ENCODE assay signal across 1 cellular context in genomic region chr15:82262422-82263026, GRCh38.
TF ChIP-seq lines count a peak whose summit lies in the region.

Gene EFL1, minus strand, starts transcription at chr15:82262734. Its CDS starts 956 bp downstream, at chr15:82261778.
Gene SAXO2, plus strand, starts transcription at chr15:82262818. Its CDS starts 62 bp downstream, at chr15:82262880.

TF ChIP-seq in HepG2, 621 proteins besides CTCF, POLR2A, EP300 and RAD21 (continued from another document and continues in another):
- TF ChIP-seq CCDC6 (CRISPR knock-in tag; IDR thresholded peaks at IDR 0.05) = no peak
- TF ChIP-seq GZF1 (CRISPR knock-in tag; IDR thresholded peaks at IDR 0.05) = no peak
- no peak for TF ChIP-seq ZNF382 (CRISPR knock-in tag; IDR thresholded peaks at IDR 0.05; ENCODE audit: borderline replicate concordance)
- TF ChIP-seq ZNF121 (CRISPR knock-in tag; IDR thresholded peaks at IDR 0.05) = no peak
- no peak for TF ChIP-seq ZNF691 (CRISPR knock-in tag; IDR thresholded peaks at IDR 0.05; ENCODE audit: borderline replicate concordance, low read depth)
- no peak for TF ChIP-seq ZNF672 (CRISPR knock-in tag; IDR thresholded peaks at IDR 0.05)
- TF ChIP-seq TFAP4 (IDR thresholded peaks at IDR 0.05; ENCODE audit: borderline replicate concordance, low read depth) = peak; percentile 21; the same call in 1 of the 2 replicates
- TF ChIP-seq NKX3-1 (CRISPR knock-in tag; IDR thresholded peaks at IDR 0.05) = no peak
- peak; percentile 83 for TF ChIP-seq HDAC1 (CRISPR knock-in tag; IDR thresholded peaks at IDR 0.05)
- TF ChIP-seq ZFP91 (CRISPR knock-in tag; IDR thresholded peaks at IDR 0.05; ENCODE audit: borderline replicate concordance) = peak; percentile 72; the same call in 1 of the 2 replicates
- TF ChIP-seq RBFOX2 (IDR thresholded peaks at IDR 0.05; ENCODE audit: low read depth, low read length) = peak; percentile 85
- TF ChIP-seq ZNF766 (CRISPR knock-in tag; IDR thresholded peaks at IDR 0.05; ENCODE audit: borderline replicate concordance) = no peak
- TF ChIP-seq ESRRA (CRISPR knock-in tag; IDR thresholded peaks at IDR 0.05; ENCODE audit: low read depth) = no peak
- TF ChIP-seq RARG (CRISPR knock-in tag; IDR thresholded peaks at IDR 0.05; ENCODE audit: low read depth) = no peak
- TF ChIP-seq NCOA5 (CRISPR knock-in tag; IDR thresholded peaks at IDR 0.05) = no peak
- TF ChIP-seq PATZ1 (CRISPR knock-in tag; IDR thresholded peaks at IDR 0.05) = no peak
- no peak for TF ChIP-seq FOXC1 (CRISPR knock-in tag; IDR thresholded peaks at IDR 0.05; ENCODE audit: borderline replicate concordance)
- no peak for TF ChIP-seq USF2 (IDR thresholded peaks at IDR 0.05; ENCODE audit: low read depth, low read length)
- no peak; the same call in 1 of the 2 replicates for TF ChIP-seq USF2 (CRISPR knock-in tag; IDR thresholded peaks at IDR 0.05; ENCODE audit: borderline replicate concordance)
- TF ChIP-seq RFXANK (CRISPR knock-in tag; IDR thresholded peaks at IDR 0.05) = no peak
- TF ChIP-seq CSRNP1 (CRISPR knock-in tag; IDR thresholded peaks at IDR 0.05) = no peak; the same call in 1 of the 2 replicates
- TF ChIP-seq CEBPG (CRISPR knock-in tag; IDR thresholded peaks at IDR 0.05) = no peak
- TF ChIP-seq ZNF383 (CRISPR knock-in tag; IDR thresholded peaks at IDR 0.05; ENCODE audit: borderline replicate concordance) = no peak
- no peak for TF ChIP-seq ZNF678 (CRISPR knock-in tag; IDR thresholded peaks at IDR 0.05)
- no peak for TF ChIP-seq HMG20B (CRISPR knock-in tag; conservative IDR thresholded peaks at IDR 0.05)
- TF ChIP-seq HMGXB3 (CRISPR knock-in tag; IDR thresholded peaks at IDR 0.05; ENCODE audit: borderline replicate concordance) = no peak
- TF ChIP-seq ZNF713 (CRISPR knock-in tag; IDR thresholded peaks at IDR 0.05) = no peak
- TF ChIP-seq ZNF749 (CRISPR knock-in tag; IDR thresholded peaks at IDR 0.05; ENCODE audit: borderline replicate concordance) = peak; percentile 75; the same call in 1 of the 2 replicates
- TF ChIP-seq ZNF615 (CRISPR knock-in tag; IDR thresholded peaks at IDR 0.05; ENCODE audit: borderline replicate concordance) = no peak
- TF ChIP-seq ZNF354B (CRISPR knock-in tag; IDR thresholded peaks at IDR 0.05) = no peak
- TF ChIP-seq NFATC3 (CRISPR knock-in tag; IDR thresholded peaks at IDR 0.05) = no peak
- 0 out of 2 replicates have a peak, but pooled peaks have one; percentile 38 for TF ChIP-seq KMT2A (CRISPR knock-in tag; IDR thresholded peaks at IDR 0.05)
- TF ChIP-seq ZBTB46 (CRISPR knock-in tag; IDR thresholded peaks at IDR 0.05; ENCODE audit: borderline replicate concordance) = no peak
- no peak for TF ChIP-seq ZNF34 (CRISPR knock-in tag; IDR thresholded peaks at IDR 0.05; ENCODE audit: borderline replicate concordance)
- TF ChIP-seq FOXA1 (IDR thresholded peaks at IDR 0.05) = no peak
- no peak for TF ChIP-seq FOXA1 (CRISPR knock-in tag; IDR thresholded peaks at IDR 0.05)
- TF ChIP-seq ZNF275 (CRISPR knock-in tag; IDR thresholded peaks at IDR 0.05; ENCODE audit: borderline replicate concordance) = 0 out of 2 replicates have a peak, but pooled peaks have one; percentile 49
- TF ChIP-seq PPARG (CRISPR knock-in tag; conservative IDR thresholded peaks at IDR 0.05) = peak; percentile 88
- no peak for TF ChIP-seq ZKSCAN5 (CRISPR knock-in tag; IDR thresholded peaks at IDR 0.05)
- TF ChIP-seq ZNF768 (CRISPR knock-in tag; IDR thresholded peaks at IDR 0.05) = peak; percentile 55; the same call in 1 of the 2 replicates
- no peak for TF ChIP-seq IRF1 (CRISPR knock-in tag; IDR thresholded peaks at IDR 0.05; ENCODE audit: low read depth)
- TF ChIP-seq ZNF574 (CRISPR knock-in tag; IDR thresholded peaks at IDR 0.05) = peak; percentile 58; the same call in 1 of the 2 replicates
